20 cellular contexts compared by ENCODE assay signal in the genomic region with DNA sequence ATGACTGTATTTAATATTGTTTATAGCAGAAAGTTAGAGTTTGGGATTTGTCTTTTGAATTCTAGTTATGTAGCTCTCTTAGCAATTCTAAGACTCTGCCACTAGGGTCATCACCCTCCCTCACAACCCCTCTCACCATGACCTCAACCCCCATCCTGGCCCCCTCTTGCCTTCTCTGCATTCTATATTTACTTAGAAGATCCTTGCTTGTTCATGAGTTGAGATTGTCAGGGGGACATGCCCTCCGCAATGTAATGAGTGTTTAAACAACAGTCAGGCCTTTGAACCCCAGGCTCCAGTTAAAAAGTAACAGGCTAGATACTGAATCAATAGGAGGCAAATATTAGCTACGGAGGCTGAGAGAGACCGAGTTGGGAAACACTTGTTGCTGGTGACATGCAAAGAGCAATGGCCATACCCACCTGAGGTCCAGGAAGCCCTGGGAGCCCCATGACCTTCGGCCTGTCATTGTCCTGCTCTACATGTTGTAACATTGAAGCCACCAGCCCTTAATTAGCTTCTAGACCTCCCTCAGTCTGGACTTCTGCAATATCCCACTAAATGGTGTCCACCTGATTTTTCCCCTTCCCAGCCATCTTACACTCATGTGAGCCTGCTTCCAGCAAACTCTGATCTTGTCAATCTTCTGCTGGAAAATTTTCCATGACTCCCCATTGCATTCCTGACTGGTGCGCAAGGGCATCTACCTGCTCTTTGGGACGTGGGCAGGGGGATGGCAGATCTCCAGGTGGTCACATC.
DNase-seq lines count a peak whose midpoint lies in the region; FAIRE-seq and TF ChIP-seq lines count a peak whose summit lies in the region.
"Had no signal": no experiment of that assay in that cellular context is flagged by ENCODE, and none has a peak within 500 bp of the region (broad histone marks: within the 10 kb centered on the region; RNA-seq: fewer than 3 reads in every experiment).

No MANE protein-coding gene starts in this region.

- 86 to 94% methylated on average over 6 of the region's 6 CpGs for WGBS in endodermal cell (ENCODE audit: insufficient coverage in 1 of 2, insufficient read length in 1 of 2), 2 experiments

- no peaks in the 10 kb centered on the region for H3K9me3 ChIP-seq in endodermal cell (ENCODE audit: control insufficient read depth, low read length)
- H3K9me3 ChIP-seq: Peyer's patch had no signal

- TF ChIP-seq CTCF in C4-2B (conservative IDR thresholded peaks at IDR 0.05) (peak; percentile 16; the same call in 1 of the 2 replicates), endodermal cell (conservative IDR thresholded peaks at IDR 0.05) (peak; percentile 71)

- no peak overlapping the region for H3K4me3 ChIP-seq in endodermal cell (ENCODE audit: low read length)
- H3K4me3 ChIP-seq: GM12878, K562, Peyer's patch had no signal

- FAIRE-seq in HTR-8/SVneo (lab: Jason Lieb, UNC) = no peak
- FAIRE-seq: A204.1, GM12878, GM18507, K562 had no signal

- H3K27me3 Mint-ChIP-seq in endodermal cell (ENCODE audit: insufficient read depth) = peaks cover 4% of the 10 kb centered on the region

- no peaks in the 10 kb centered on the region for H3K36me3 ChIP-seq in endodermal cell (ENCODE audit: control insufficient read depth, insufficient read depth, low read length)
- H3K36me3 ChIP-seq: Peyer's patch had no signal

- no peaks in the 10 kb centered on the region for H3K36me3 Mint-ChIP-seq in endodermal cell (ENCODE audit: low read depth)
- H3K36me3 Mint-ChIP-seq: CD4-positive, CD25-positive, alpha-beta regulatory T cell had no signal

- no peaks in the 10 kb centered on the region for H3K9me3 Mint-ChIP-seq in endodermal cell
- H3K9me3 Mint-ChIP-seq: CD4-positive, CD25-positive, alpha-beta regulatory T cell had no signal

- H3K4me3 Mint-ChIP-seq in endodermal cell = no peak overlapping the region
- H3K4me3 Mint-ChIP-seq: CD4-positive, CD25-positive, alpha-beta regulatory T cell had no signal

- no peak overlapping the region for H3K27ac Mint-ChIP-seq in endodermal cell
- H3K27ac Mint-ChIP-seq: CD4-positive, CD25-positive, alpha-beta regulatory T cell had no signal

- peaks cover 6% of the 10 kb centered on the region for H3K4me1 Mint-ChIP-seq in endodermal cell
- H3K4me1 Mint-ChIP-seq: CD4-positive, CD25-positive, alpha-beta regulatory T cell had no signal

- DNase-seq in HuH-7 (ENCODE audit: low spot score) (peak; percentile 73), endodermal cell (no peak), mucosa of gallbladder (ENCODE audit: low spot score) (peak; percentile 69), NCI-H82 treated with DMSO at 0.1 percent for 48 hours (lab: John Stamatoyannopoulos, UW; ENCODE audit: unreplicated experiment) (no peak), NCI-H2171 treated with DMSO at 0.1 percent for 48 hours (lab: John Stamatoyannopoulos, UW) (no peak), HTR-8/SVneo (ENCODE audit: insufficient read length, low spot score) (no peak), kidney tubule cell (ENCODE audit: low spot score) (no peak)
- DNase-seq: CD4-positive, CD25-positive, alpha-beta regulatory T cell; NCI-H1048; NCI-H1694; NCI-H2107; NCI-H345; NCI-H526 treated with DMSO at 0.1 percent for 48 hours; Right ventricle myocardium superior had no signal

- H3K9ac ChIP-seq in endodermal cell (ENCODE audit: extremely low read depth, low read length, poor library complexity, severe bottlenecking) = no peak overlapping the region

- H3K27ac ChIP-seq in C4-2B (no peak overlapping the region), endodermal cell (ENCODE audit: low read depth, low read length) (no peak overlapping the region)

- H3K4me1 ChIP-seq in endodermal cell (ENCODE audit: control insufficient read depth, insufficient read depth, low read length) = peaks cover 6% of the 10 kb centered on the region

- H3K27me3 ChIP-seq in endodermal cell (ENCODE audit: control insufficient read depth, insufficient read depth, low read length, poor library complexity, severe bottlenecking) = peaks cover 52% of the 10 kb centered on the region
- H3K27me3 ChIP-seq: Peyer's patch had no signal

Comparison
In these comparisons a context has a peak if more than half of its experiments do, and no peak if none do; other contexts are left out.
1. DNase-seq: peak in HuH-7 (single experiment) and mucosa of gallbladder (single experiment); none in endodermal cell (single experiment), NCI-H82 treated with DMSO at 0.1 percent for 48 hours (single experiment), NCI-H2171 treated with DMSO at 0.1 percent for 48 hours (single experiment), HTR-8/SVneo (single experiment) and kidney tubule cell (single experiment).